In the genomic region with DNA sequence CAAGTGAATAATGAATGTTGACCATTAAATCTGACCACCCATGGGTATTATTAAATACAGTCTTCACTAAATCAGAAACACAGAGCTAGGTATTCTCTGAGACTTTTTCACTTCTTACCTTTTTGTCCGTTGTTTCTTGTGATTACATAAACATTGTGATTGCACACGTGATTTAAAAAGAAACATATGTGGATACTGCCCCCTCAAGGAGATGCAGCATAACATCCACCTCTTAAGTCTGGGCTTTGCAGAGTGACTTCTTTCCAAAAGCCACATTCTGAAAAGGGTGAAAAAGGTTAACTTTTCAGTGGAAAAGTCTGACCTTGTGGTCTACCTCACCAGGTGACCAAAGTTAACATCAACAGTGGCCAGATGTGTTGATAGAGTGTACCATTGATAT, we compare ENCODE assay signal across 11 cellular contexts.
DNase-seq lines count a peak whose midpoint lies in the region; ATAC-seq, FAIRE-seq and TF ChIP-seq lines count a peak whose summit lies in the region.
"Had no signal": no experiment of that assay in that cellular context is flagged by ENCODE, and none has a peak within 500 bp of the region (broad histone marks: within the 10 kb centered on the region; RNA-seq: fewer than 3 reads in every experiment).

No MANE protein-coding gene starts in this region.

- no peak overlapping the region for H2AFZ ChIP-seq in astrocyte (ENCODE audit: low read depth, low read length)
- no peak overlapping the region for H2AFZ ChIP-seq in HepG2 (ENCODE audit: low read length)

- no peaks in the 10 kb centered on the region for H3K9me3 Mint-ChIP-seq in astrocyte (ENCODE audit: unreplicated experiment)

- BruUV-seq in HepG2 (replicated peaks; lab: Mats Ljungman, UMichigan): no TSS peak

- H3K4me3 Mint-ChIP-seq in astrocyte (ENCODE audit: unreplicated experiment): no peak overlapping the region

- H3K4me2 ChIP-seq in astrocyte (ENCODE audit: low read length): no peak overlapping the region
- no peak overlapping the region for H3K4me2 ChIP-seq in HepG2 (ENCODE audit: low read depth, low read length)

- POLR2A ChIA-PET in HepG2 (lab: Yijun Ruan, JAX): no interaction called here

- H3K27me3 Mint-ChIP-seq in astrocyte (ENCODE audit: low read depth, unreplicated experiment): no peaks in the 10 kb centered on the region

- H3K4me1 Mint-ChIP-seq in astrocyte (ENCODE audit: low read depth, unreplicated experiment): peaks cover 17% of the 10 kb centered on the region

- no peak for ATAC-seq in HepG2

- H3K4me3 ChIP-seq in astrocyte (ENCODE audit: insufficient read depth, low read depth, low read length) (no peak overlapping the region), HepG2 (replicated peaks in 1 of 3; ENCODE audit: insufficient read depth in 1 of 3, low read depth in 2 of 3, low read length in 3 of 3) (no peak overlapping the region)
- H3K4me3 ChIP-seq: esophagus muscularis mucosa, suprapubic skin had no signal

- no peaks in the 10 kb centered on the region for H3K36me3 Mint-ChIP-seq in astrocyte (ENCODE audit: low read depth, unreplicated experiment)

- H3K36me3 ChIP-seq in astrocyte (ENCODE audit: insufficient read depth, low read length) (no peaks in the 10 kb centered on the region), HepG2 (replicated peaks in 1 of 2; ENCODE audit: control insufficient read depth in 1 of 2, insufficient read depth in 2 of 2, low read length in 2 of 2) (no peaks in the 10 kb centered on the region)
- H3K36me3 ChIP-seq: esophagus muscularis mucosa, suprapubic skin had no signal

- no peak overlapping the region for H3K27ac ChIP-seq in astrocyte (ENCODE audit: low read depth, low read length)
- H3K27ac ChIP-seq in HepG2 (ENCODE audit: extremely low read length, insufficient read depth, low read length): no peak overlapping the region
- H3K27ac ChIP-seq: esophagus muscularis mucosa, suprapubic skin had no signal

- H3K4me1 ChIP-seq in astrocyte (ENCODE audit: insufficient read depth, low read length) (peaks cover 3% of the 10 kb centered on the region), HepG2 (ENCODE audit: insufficient read depth, low read length) (no peaks in the 10 kb centered on the region)

- in situ Hi-C loops in HepG2 (cut with HindIII; ENCODE audit: extremely low pct_ligation_motif_present, low pct_unique_long_range_greater_than_20kb): no loop called here

- TF ChIP-seq RAD21 in Ishikawa (IDR thresholded peaks at IDR 0.05; ENCODE audit: low read depth): peak; percentile 64
- no peak for TF ChIP-seq RAD21 in HepG2 (CRISPR knock-in tag; IDR thresholded peaks at IDR 0.05)

- DNase-seq in D341Med (ENCODE audit: low spot score): peak; percentile 30
- peak; percentile 34 for DNase-seq in astrocyte (ENCODE audit: low read depth)
- no peak for DNase-seq in HepG2 (ENCODE audit: low spot score)
- no peak for DNase-seq in NCI-H146 treated with DMSO at 0.1 percent for 48 hours (lab: John Stamatoyannopoulos, UW; ENCODE audit: unreplicated experiment)
- DNase-seq in activated CD4-positive, alpha-beta T cell treated with anti-CD3 and anti-CD28 coated beads for 1 hour: no peak
- no peak for DNase-seq in LoVo (ENCODE audit: low spot score)
- no peak for DNase-seq in NCI-H748 treated with DMSO at 0.1 percent for 48 hours (lab: John Stamatoyannopoulos, UW)
- DNase-seq: retina had no signal

- intact Hi-C loops in HepG2 (cut with micrococcal nuclease; ENCODE audit: unreplicated experiment): no loop called here

- H3K79me2 ChIP-seq in astrocyte (ENCODE audit: insufficient read depth, low read length) (no peaks in the 10 kb centered on the region), HepG2 (ENCODE audit: insufficient read depth, low read length) (no peaks in the 10 kb centered on the region)

- no peak overlapping the region for H3K27ac Mint-ChIP-seq in astrocyte (ENCODE audit: unreplicated experiment)

- 3% methylated on average over 2 of the region's 2 CpGs for WGBS in HepG2 (ENCODE audit: low lambda C conversion rate)

- H3K27me3 ChIP-seq in astrocyte (ENCODE audit: insufficient read depth, low read length): no peaks in the 10 kb centered on the region
- no peaks in the 10 kb centered on the region for H3K27me3 ChIP-seq in HepG2 (ENCODE audit: control insufficient read depth in 1 of 2, insufficient read depth in 2 of 2, low read length in 2 of 2)
- H3K27me3 ChIP-seq: esophagus muscularis mucosa, suprapubic skin had no signal

- CTCF ChIA-PET in HepG2 (lab: Yijun Ruan, JAX; ENCODE audit: low intra/inter-chr PET ratio, low total read pairs): no interaction called here

- FAIRE-seq in astrocyte (lab: Jason Lieb, UNC) (peak; percentile 73), HepG2 (lab: Jason Lieb, UNC) (no peak)

- H4K20me1 ChIP-seq in astrocyte (ENCODE audit: insufficient read depth, low read length) (no peaks in the 10 kb centered on the region), HepG2 (ENCODE audit: insufficient read depth, low read length) (no peaks in the 10 kb centered on the region)

- H3K9ac ChIP-seq in astrocyte (ENCODE audit: low read length): no peak overlapping the region
- no peak overlapping the region for H3K9ac ChIP-seq in HepG2 (ENCODE audit: insufficient read depth, low read depth, low read length)

- no peak for TF ChIP-seq POLR2A in HepG2 (IDR thresholded peaks at IDR 0.05; ENCODE audit: insufficient read depth in 1 of 2, low read depth in 2 of 2, low read length in 2 of 2)

- TF ChIP-seq EP300 in Ishikawa (IDR thresholded peaks at IDR 0.05; ENCODE audit: borderline replicate concordance) (no peak), HepG2 (IDR thresholded peaks at IDR 0.05; ENCODE audit: low read depth in 2 of 2, low read length in 2 of 2) (no peak), HepG2 (CRISPR knock-in tag; IDR thresholded peaks at IDR 0.05; ENCODE audit: borderline replicate concordance) (no peak)

- peak; percentile 39 for TF ChIP-seq CTCF in astrocyte (IDR thresholded peaks at IDR 0.05; ENCODE audit: insufficient read depth, low read depth, low read length)
- TF ChIP-seq CTCF in HepG2 (CRISPR knock-in tag; IDR thresholded peaks at IDR 0.05): no peak

- H3K9me3 ChIP-seq in astrocyte (ENCODE audit: insufficient read depth, low read depth, low read length) (no peaks in the 10 kb centered on the region), HepG2 (ENCODE audit: low read length) (no peaks in the 10 kb centered on the region)
- H3K9me3 ChIP-seq: esophagus muscularis mucosa, suprapubic skin had no signal

TF ChIP-seq in Ishikawa, 13 proteins besides CTCF, POLR2A, EP300 and RAD21:
- no peak for TF ChIP-seq CEBPB (IDR thresholded peaks at IDR 0.05)
- no peak for TF ChIP-seq FOXM1 (IDR thresholded peaks at IDR 0.05; ENCODE audit: borderline replicate concordance, low read depth)
- no peak for TF ChIP-seq YY1 (IDR thresholded peaks at IDR 0.05; ENCODE audit: low read depth)
- TF ChIP-seq, protein P1, sequence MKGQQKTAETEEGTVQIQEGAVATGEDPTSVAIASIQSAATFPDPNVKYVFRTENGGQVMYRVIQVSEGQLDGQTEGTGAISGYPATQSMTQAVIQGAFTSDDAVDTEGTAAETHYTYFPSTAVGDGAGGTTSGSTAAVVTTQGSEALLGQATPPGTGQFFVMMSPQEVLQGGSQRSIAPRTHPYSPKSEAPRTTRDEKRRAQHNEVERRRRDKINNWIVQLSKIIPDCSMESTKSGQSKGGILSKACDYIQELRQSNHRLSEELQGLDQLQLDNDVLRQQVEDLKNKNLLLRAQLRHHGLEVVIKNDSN (IDR thresholded peaks at IDR 0.05): peak; percentile 70

TF ChIP-seq in HepG2, 621 proteins besides CTCF, POLR2A, EP300 and RAD21:
- TF ChIP-seq ZFAT (CRISPR knock-in tag; conservative IDR thresholded peaks at IDR 0.05): no peak
- peak; percentile 22; the same call in 1 of the 2 replicates for TF ChIP-seq STAG1 (CRISPR knock-in tag; IDR thresholded peaks at IDR 0.05)
TF ChIP-seq in HepG2: peak in this region for 1.

Comparison
In these comparisons a context has a peak if more than half of its experiments do, and no peak if none do; other contexts are left out.
1. DNase-seq: peak in D341Med (single experiment) and astrocyte (single experiment); none in HepG2 (single experiment), NCI-H146 treated with DMSO at 0.1 percent for 48 hours (single experiment), activated CD4-positive, alpha-beta T cell treated with anti-CD3 and anti-CD28 coated beads for 1 hour (single experiment), LoVo (single experiment) and NCI-H748 treated with DMSO at 0.1 percent for 48 hours (single experiment).